11 cellular contexts compared by ENCODE assay signal in the genomic region with DNA sequence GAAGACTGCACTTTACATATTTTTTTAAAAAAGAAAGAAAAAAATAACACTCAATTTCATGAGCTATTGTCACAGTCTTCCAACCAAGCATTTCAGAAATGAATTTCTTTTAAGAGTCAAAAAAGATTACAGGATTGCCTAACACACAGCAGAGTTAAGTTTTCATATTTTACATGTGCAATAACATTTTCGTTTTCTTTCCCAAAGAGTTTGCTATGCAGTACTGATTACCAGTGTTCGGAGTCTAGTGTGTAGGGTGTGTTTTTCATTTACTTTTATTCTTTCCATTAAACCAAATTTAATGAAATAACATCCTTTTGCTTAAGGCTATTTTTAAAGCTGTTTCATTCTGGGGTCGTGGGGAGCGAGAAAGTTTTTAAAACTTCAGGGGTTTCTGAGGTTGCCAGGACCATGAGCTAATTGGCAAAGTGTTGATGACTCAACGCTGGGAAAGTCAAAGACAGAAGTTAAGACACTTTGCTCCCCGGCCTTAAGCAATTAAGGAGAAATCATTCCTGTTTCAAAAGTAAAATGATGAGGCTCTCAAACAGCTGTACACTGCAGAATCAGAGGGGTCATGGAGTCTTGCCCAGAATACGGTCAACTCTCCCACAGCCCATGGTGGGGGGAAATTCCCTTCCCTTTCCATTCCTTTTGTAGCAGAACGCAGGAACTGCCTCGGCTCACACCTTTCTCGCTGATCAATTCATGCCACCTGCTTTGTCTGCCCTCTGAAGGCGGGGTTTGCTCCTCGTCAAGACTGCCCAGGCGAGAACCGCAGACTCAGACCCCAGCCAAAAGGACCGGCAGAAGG. TPM values are rescaled to one million over a fixed set of nuclear protein-coding genes. Genes with fewer than 3 reads are reported as not detected.
DNase-seq lines count a peak whose midpoint lies in the region; ATAC-seq and TF ChIP-seq lines count a peak whose summit lies in the region.
"Had no signal": no experiment of that assay in that cellular context is flagged by ENCODE, and none has a peak within 500 bp of the region (broad histone marks: within the 10 kb centered on the region; RNA-seq: fewer than 3 reads in every experiment).

No MANE protein-coding gene starts in this region.

- peak overlapping the region; percentile 16 for H3K4me3 Mint-ChIP-seq in Calu3 (ENCODE audit: low read depth, unreplicated experiment)
- H3K4me3 Mint-ChIP-seq: activated naive CD8-positive, alpha-beta T cell treated with anti-CD3 and anti-CD28 coated beads, Interleukin-2, amount 50 U/mL, for 24 hours had no signal

- H3K9me3 Mint-ChIP-seq in Calu3 (ENCODE audit: low read depth, unreplicated experiment), result no peaks in the 10 kb centered on the region
- H3K9me3 Mint-ChIP-seq: activated naive CD8-positive, alpha-beta T cell treated with anti-CD3 and anti-CD28 coated beads, Interleukin-2, amount 50 U/mL, for 24 hours had no signal

- H3K4me3 ChIP-seq in RWPE2 (ENCODE audit: severe bottlenecking) (no peak overlapping the region), psoas muscle (no peak overlapping the region)

- peak; percentile 28; the same call in 2 of the 3 replicates for ATAC-seq in RWPE2 (ENCODE audit: low read depth)
- no peak for ATAC-seq in foreskin keratinocyte
- ATAC-seq in psoas muscle, result peak in 1 of 4 donors; percentile 14
- no peak for ATAC-seq in HG03175 (IDR thresholded peaks at IDR 0.05; ENCODE audit: unreplicated experiment)
- ATAC-seq: activated naive CD8-positive, alpha-beta T cell treated with anti-CD3 and anti-CD28 coated beads, Interleukin-2, amount 50 U/mL, for 24 hours had no signal

- H3K27ac Mint-ChIP-seq in Calu3 (ENCODE audit: unreplicated experiment), result peak overlapping the region; percentile 32
- H3K27ac Mint-ChIP-seq: activated naive CD8-positive, alpha-beta T cell treated with anti-CD3 and anti-CD28 coated beads, Interleukin-2, amount 50 U/mL, for 24 hours had no signal

- peak; percentile 28 for DNase-seq in Calu3
- no peak for DNase-seq in RWPE2 (ENCODE audit: low spot score)
- peak in 1 of 2 donors; percentile 33 for DNase-seq in foreskin keratinocyte
- DNase-seq in psoas muscle, result no peak
- DNase-seq in COR-L47 (lab: John Stamatoyannopoulos, UW), result no peak
- no peak for DNase-seq in NCI-H1694 (lab: John Stamatoyannopoulos, UW)
- DNase-seq in GOT3 (lab: John Stamatoyannopoulos, UW), result no peak
- DNase-seq: activated naive CD8-positive, alpha-beta T cell treated with anti-CD3 and anti-CD28 coated beads, Interleukin-2, amount 50 U/mL, for 24 hours; midbrain; stimulated activated CD8-positive, alpha-beta memory T cell treated with anti-CD3 and anti-CD28 coated beads, Interleukin-4, amount 100 ng/mL, for 48 hours had no signal

- no peaks in the 10 kb centered on the region for H3K36me3 ChIP-seq in RWPE2 (ENCODE audit: low read depth)
- H3K36me3 ChIP-seq in psoas muscle (ENCODE audit: insufficient read depth in 1 of 2, low read depth in 1 of 2), result peaks cover 0 to 14% of the 10 kb centered on the region in 2 donors

- CTCF ChIA-PET in Calu3 (lab: Charles Lee), result interaction anchor here (0.6 to 1.2 kb wide), 6 partner anchors 10 to 80 kb away, joined by 3 to 5 read pairs (median 3); no protein-coding TSS in a partner anchor

- H3K4me1 Mint-ChIP-seq in Calu3 (ENCODE audit: low read depth, unreplicated experiment), result peaks cover 18% of the 10 kb centered on the region

- no peaks in the 10 kb centered on the region for H3K36me3 Mint-ChIP-seq in Calu3 (ENCODE audit: insufficient read depth, unreplicated experiment)

- H3K4me1 ChIP-seq in RWPE2 (ENCODE audit: insufficient read depth, poor library complexity, severe bottlenecking) (peaks cover 44% of the 10 kb centered on the region), foreskin keratinocyte (peaks cover 26% of the 10 kb centered on the region), psoas muscle (peaks cover 7% of the 10 kb centered on the region)

- TF ChIP-seq CTCF in Calu3 (IDR thresholded peaks at IDR 0.05; ENCODE audit: unreplicated experiment), result no peak
- no peak for TF ChIP-seq CTCF in RWPE2 (IDR thresholded peaks at IDR 0.05; ENCODE audit: poor library complexity, severe bottlenecking)
- no peak for TF ChIP-seq CTCF in foreskin keratinocyte (conservative IDR thresholded peaks at IDR 0.05)
- no peak for TF ChIP-seq CTCF in psoas muscle (IDR thresholded peaks at IDR 0.05)

- no TSS peak for BruUV-seq in Calu3 (replicated peaks; lab: Mats Ljungman, UMichigan)

- H3K27me3 ChIP-seq in RWPE2 (ENCODE audit: insufficient read depth, poor library complexity, severe bottlenecking) (no peaks in the 10 kb centered on the region), foreskin keratinocyte (no peaks in the 10 kb centered on the region), psoas muscle (ENCODE audit: insufficient read depth in 3 of 3, low read length in 2 of 3) (no peaks in the 10 kb centered on the region)

- H3K9me3 ChIP-seq in RWPE2 (ENCODE audit: severe bottlenecking), result no peaks in the 10 kb centered on the region
- H3K9me3 ChIP-seq in psoas muscle, result no peaks in the 10 kb centered on the region

- H3K27me3 Mint-ChIP-seq in Calu3 (ENCODE audit: unreplicated experiment), result peaks cover 1% of the 10 kb centered on the region

- intact Hi-C loops in Calu3 (cut with micrococcal nuclease; ENCODE audit: unreplicated experiment), result no loop called here
- intact Hi-C loops in psoas muscle (cut with DNase I), result no loop called here

- peak overlapping the region; percentile 65 for H3K27ac ChIP-seq in RWPE2 (ENCODE audit: poor library complexity, severe bottlenecking)
- H3K27ac ChIP-seq in foreskin keratinocyte, result peak overlapping the region; percentile 27
- H3K27ac ChIP-seq in psoas muscle, result peak overlapping the region; percentile 60

- 48 to 68% (median 49%) methylated on average over 15 of the region's 15 CpGs for whole genome bisulfite sequencing in psoas muscle, 3 donors

RNA-seq across cellular contexts. Expression of gene MN1, which starts 53.0 kb away (rescaled TPM):
- total RNA-seq in Calu3 (2022) (1.7 and 2.3 TPM in 2 replicates), foreskin keratinocyte (10.7 and 12.0 TPM in 2 replicates), psoas muscle (10 to 100 TPM in 3 of 4 donors, 1 to 10 TPM in 1; 7.3 to 39.3 (median 21.3) TPM)
- polyA plus RNA-seq in foreskin keratinocyte (4.2 and 4.6 TPM in 2 replicates), psoas muscle (10 to 100 TPM in 2 of 3 donors, 1 to 10 TPM in 1; 4.3 to 17.6 (median 14.8) TPM)
